In genomic region chr7:150567168-150567567, GRCh38 we compare ENCODE assay signal across 9 cellular contexts. TPM values are rescaled to one million over a fixed set of nuclear protein-coding genes. Genes with fewer than 3 reads are reported as not detected.
DNase-seq lines count a peak whose midpoint lies in the region; ATAC-seq and TF ChIP-seq lines count a peak whose summit lies in the region.
"Had no signal": no experiment of that assay in that cellular context is flagged by ENCODE, and none has a peak within 500 bp of the region (broad histone marks: within the 10 kb centered on the region; RNA-seq: fewer than 3 reads in every experiment).

GIMAP4 (plus strand) TSS chr7:150567390; CDS start chr7:150569902, 2,512 bp downstream.

- H3K9me3 Mint-ChIP-seq in activated CD8-positive, alpha-beta T cell treated with anti-CD3 and anti-CD28 coated beads, Interleukin-2, amount 10 ng/mL, durations not matched to agents 7 days and 5 days (ENCODE audit: insufficient read depth): peaks cover 8% of the 10 kb centered on the region

- peaks cover 59% of the 10 kb centered on the region for H3K4me1 Mint-ChIP-seq in activated CD8-positive, alpha-beta T cell treated with anti-CD3 and anti-CD28 coated beads, Interleukin-2, amount 10 ng/mL, durations not matched to agents 7 days and 5 days (ENCODE audit: low read depth)

- no peaks in the 10 kb centered on the region for H3K27me3 ChIP-seq in GM06990 (replicated peaks; ENCODE audit: control insufficient read depth, insufficient read depth, low read length)
- H3K27me3 ChIP-seq in foreskin keratinocyte: no peaks in the 10 kb centered on the region

- H3K27ac Mint-ChIP-seq in activated CD8-positive, alpha-beta T cell treated with anti-CD3 and anti-CD28 coated beads, Interleukin-2, amount 10 ng/mL, durations not matched to agents 7 days and 5 days: peak within 1 kb of the TSS; percentile 90

- POLR2A ChIA-PET in activated CD8-positive, alpha-beta T cell treated with anti-CD3 and anti-CD28 coated beads, Interleukin-2, amount 10 ng/mL, durations not matched to agents 7 days and 5 days (lab: Charles Lee): interaction anchor here (0.6 to 5.1 kb wide), 23 partner anchors 10 to 188 kb away, joined by 3 to 73 read pairs (median 6); partner anchors contain the start of genes GIMAP2, GIMAP5, GIMAP6 and GIMAP7

- DNase-seq in GM06990 (ENCODE audit: extremely low read depth, insufficient read length): no peak
- peak; percentile 59 for DNase-seq in activated CD8-positive, alpha-beta T cell treated with anti-CD3 and anti-CD28 coated beads, Interleukin-2, amount 10 ng/mL, durations not matched to agents 7 days and 5 days
- DNase-seq in cardiac septum (ENCODE audit: low spot score): no peak
- DNase-seq in pulmonary artery endothelial cell (ENCODE audit: low read depth, low spot score): no peak
- no peak for DNase-seq in foreskin keratinocyte
- no peak for DNase-seq in stimulated activated CD4-positive, alpha-beta T cell treated with anti-CD3 and anti-CD28 coated beads, Interleukin-4, amount 100 ng/mL, for 4 hours
- no peak for DNase-seq in NCI-H2171 treated with DMSO at 0.1 percent for 48 hours (lab: John Stamatoyannopoulos, UW)
- DNase-seq: NCI-H2107 had no signal

- CTCF ChIA-PET in activated CD8-positive, alpha-beta T cell treated with anti-CD3 and anti-CD28 coated beads, Interleukin-2, amount 10 ng/mL, durations not matched to agents 7 days and 5 days (lab: Charles Lee): interaction anchor here (0.7 to 4.8 kb wide), 16 partner anchors 14 to 189 kb away, joined by 3 to 60 read pairs (median 4); partner anchors contain the start of genes GIMAP1, GIMAP5, GIMAP7 and GIMAP8

- ATAC-seq in activated CD8-positive, alpha-beta T cell treated with anti-CD3 and anti-CD28 coated beads, Interleukin-2, amount 10 ng/mL, durations not matched to agents 7 days and 5 days: peak; percentile 61
- ATAC-seq in foreskin keratinocyte: no peak
- ATAC-seq in HG03442 (IDR thresholded peaks at IDR 0.05; ENCODE audit: unreplicated experiment): no peak

- H3K36me3 ChIP-seq in GM06990 (ENCODE audit: control insufficient read depth, insufficient read depth, low read length): no peaks in the 10 kb centered on the region

- TF ChIP-seq CTCF in GM06990 (IDR thresholded peaks at IDR 0.05; ENCODE audit: insufficient read depth, low read length, poor library complexity, severe bottlenecking) (no peak), foreskin keratinocyte (conservative IDR thresholded peaks at IDR 0.05) (no peak)

- peaks cover 59% of the 10 kb centered on the region for H3K36me3 Mint-ChIP-seq in activated CD8-positive, alpha-beta T cell treated with anti-CD3 and anti-CD28 coated beads, Interleukin-2, amount 10 ng/mL, durations not matched to agents 7 days and 5 days (ENCODE audit: low read depth)

- H3K4me3 ChIP-seq in GM06990 (replicated peaks; ENCODE audit: low read depth, low read length): peak within 1 kb of the TSS; percentile 43

- peak within 1 kb of the TSS; percentile 88 for H3K4me3 Mint-ChIP-seq in activated CD8-positive, alpha-beta T cell treated with anti-CD3 and anti-CD28 coated beads, Interleukin-2, amount 10 ng/mL, durations not matched to agents 7 days and 5 days

- no peaks in the 10 kb centered on the region for H3K27me3 Mint-ChIP-seq in activated CD8-positive, alpha-beta T cell treated with anti-CD3 and anti-CD28 coated beads, Interleukin-2, amount 10 ng/mL, durations not matched to agents 7 days and 5 days (ENCODE audit: low read depth)

- no peaks in the 10 kb centered on the region for H3K4me1 ChIP-seq in foreskin keratinocyte

- H3K27ac ChIP-seq in foreskin keratinocyte: no peak within 1 kb of the TSS

- intact Hi-C loops in cardiac septum (cut with DNase I): loop anchor here (5.0 kb wide), 2 partner anchors 45 to 150 kb away; partner anchors contain the start of gene GIMAP1

RNA-seq across cellular contexts. Expression of gene GIMAP4, which starts in this region (rescaled TPM):
- 100 to 1,000 TPM; 174 to 186 TPM for total RNA-seq in activated CD8-positive, alpha-beta T cell treated with anti-CD3 and anti-CD28 coated beads, Interleukin-2, amount 10 ng/mL, durations not matched to agents 7 days and 5 days
- total RNA-seq in cardiac septum (18.2 TPM), pulmonary artery endothelial cell (60.1 and 63.4 TPM in 2 replicates), foreskin keratinocyte (not detected in 2 replicates)
- polyA plus RNA-seq in foreskin keratinocyte: not detected in 2 replicates

Comparison
In these comparisons a context has a peak if more than half of its experiments do, and no peak if none do; other contexts are left out.
1. RNA of gene GIMAP4 (total RNA-seq): 174 to 186 TPM in activated CD8-positive, alpha-beta T cell treated with anti-CD3 and anti-CD28 coated beads, Interleukin-2, amount 10 ng/mL, durations not matched to agents 7 days and 5 days, 60.1 to 63.4 TPM in pulmonary artery endothelial cell and 18.2 TPM in cardiac septum (single experiment); not detected in foreskin keratinocyte; every median in the first group is over 10 times any median in the second.